In genomic region chr14:36067428-36068187, GRCh38 we compare ENCODE assay signal across 19 cellular contexts.
DNase-seq lines count a peak whose midpoint lies in the region; ATAC-seq and TF ChIP-seq lines count a peak whose summit lies in the region.
"Had no signal": no experiment of that assay in that cellular context is flagged by ENCODE, and none has a peak within 500 bp of the region (broad histone marks: within the 10 kb centered on the region; RNA-seq: fewer than 3 reads in every experiment).

No MANE protein-coding gene starts in this region.

- no peak for TF ChIP-seq CTCF in thyroid gland (IDR thresholded peaks at IDR 0.05)

- no peaks in the 10 kb centered on the region for H3K27me3 ChIP-seq in Karpas-422 (ENCODE audit: low read length)
- no peaks in the 10 kb centered on the region for H3K27me3 ChIP-seq in thyroid gland
- H3K27me3 ChIP-seq: ascending aorta, colonic mucosa, suprapubic skin had no signal

- TF ChIP-seq POLR2A in thyroid gland (IDR thresholded peaks at IDR 0.05), result no peak
- TF ChIP-seq POLR2A in GM18505 (IDR thresholded peaks at IDR 0.05; ENCODE audit: borderline replicate concordance, extremely low read depth, insufficient read depth, insufficient read length), result no peak

- H3K9ac ChIP-seq in Karpas-422 (ENCODE audit: low read length), result peak overlapping the region; percentile 74
- H3K9ac ChIP-seq: GM23248 had no signal

- no peaks in the 10 kb centered on the region for H3K9me3 Mint-ChIP-seq in activated T-cell treated with anti-CD3 and anti-CD28 coated beads, Interleukin-2, amount 50 U/mL, for 72 hours
- H3K9me3 Mint-ChIP-seq: activated B cell treated with CpG ODN at 0.5 μM for 24 hours; CD4-positive, CD25-positive, alpha-beta regulatory T cell; memory B cell; neural crest cell had no signal

- H3K4me3 Mint-ChIP-seq in activated T-cell treated with anti-CD3 and anti-CD28 coated beads, Interleukin-2, amount 50 U/mL, for 72 hours, result no peak overlapping the region
- H3K4me3 Mint-ChIP-seq: activated B cell treated with CpG ODN at 0.5 μM for 24 hours; CD4-positive, CD25-positive, alpha-beta regulatory T cell; memory B cell; neural crest cell had no signal

- H3K36me3 Mint-ChIP-seq in activated T-cell treated with anti-CD3 and anti-CD28 coated beads, Interleukin-2, amount 50 U/mL, for 72 hours (ENCODE audit: insufficient read depth in 2 of 2), result no peaks in the 10 kb centered on the region
- H3K36me3 Mint-ChIP-seq: CD4-positive, CD25-positive, alpha-beta regulatory T cell; memory B cell had no signal

- H3K36me3 ChIP-seq in Karpas-422 (ENCODE audit: insufficient read depth, low read length) (peaks cover 6% of the 10 kb centered on the region; the same call in 1 of the 2 replicates), thyroid gland (no peaks in the 10 kb centered on the region)
- H3K36me3 ChIP-seq: ascending aorta, colonic mucosa, suprapubic skin had no signal

- WGBS in thyroid gland, 2 donors, result 34 to 36% methylated on average over 4 of the region's 4 CpGs

- H2AFZ ChIP-seq in Karpas-422 (ENCODE audit: low read length), result no peak overlapping the region
- H2AFZ ChIP-seq: GM23248 had no signal

- peaks cover 44% of the 10 kb centered on the region for H3K79me2 ChIP-seq in Karpas-422 (ENCODE audit: low read length)

- H3K27ac ChIP-seq in Karpas-422 (ENCODE audit: low read length), result peak overlapping the region; percentile 95
- peak overlapping the region; percentile 62 to 89 (median 67) for H3K27ac ChIP-seq in thyroid gland
- H3K27ac ChIP-seq: A549, ascending aorta, colonic mucosa, epithelial cell of prostate, GM23248, suprapubic skin had no signal

- H3K4me2 ChIP-seq in Karpas-422 (ENCODE audit: low read depth, low read length, poor library complexity, severe bottlenecking), result peak overlapping the region; percentile 81
- H3K4me2 ChIP-seq: A549 had no signal

- H3K4me3 ChIP-seq in Karpas-422 (ENCODE audit: low read length) (peak overlapping the region; percentile 67), thyroid gland (replicated peaks in 1 of 3) (no peak overlapping the region)
- H3K4me3 ChIP-seq: A549, ascending aorta, colonic mucosa, GM23248, suprapubic skin had no signal

- DNase-seq in Right ventricle myocardium superior, result no peak
- no peak for DNase-seq in left cardiac atrium
- peak; percentile 99 for DNase-seq in Karpas-422
- peak; percentile 49 for DNase-seq in NCI-H345 (lab: John Stamatoyannopoulos, UW)
- peak; percentile 39 to 52 for DNase-seq in thyroid gland
- DNase-seq in activated T-cell treated with anti-CD3 and anti-CD28 coated beads, Interleukin-2, amount 50 U/mL, for 72 hours, result no peak
- DNase-seq: activated B cell treated with CpG ODN at 0.5 μM for 24 hours; CD4-positive, CD25-positive, alpha-beta regulatory T cell; colonic mucosa; glutamatergic neuron; GM23248 had no signal

- ATAC-seq in Right ventricle myocardium superior (ENCODE audit: poor library complexity), result peak; percentile 25
- ATAC-seq in left cardiac atrium, result no peak
- no peak for ATAC-seq in GM18505 (IDR thresholded peaks at IDR 0.05; ENCODE audit: unreplicated experiment)
- ATAC-seq in activated T-cell treated with anti-CD3 and anti-CD28 coated beads, Interleukin-2, amount 50 U/mL, for 72 hours (replicated peaks in 1 of 2), result no peak
- no peak for ATAC-seq in HG03135 (IDR thresholded peaks at IDR 0.05; ENCODE audit: unreplicated experiment)
- ATAC-seq: A549 had no signal

- intact Hi-C loops in Right ventricle myocardium superior (cut with DNase I), result no loop called here
- intact Hi-C loops in left cardiac atrium (cut with DNase I), result loop anchor here in 1 of 2 donors (10.0 kb wide), 1 partner anchor 537 kb away; no protein-coding TSS in a partner anchor
- intact Hi-C loops in thyroid gland (cut with DNase I), result no loop called here

- H3K4me1 Mint-ChIP-seq in activated T-cell treated with anti-CD3 and anti-CD28 coated beads, Interleukin-2, amount 50 U/mL, for 72 hours (ENCODE audit: low read depth), result peaks cover 5% of the 10 kb centered on the region
- H3K4me1 Mint-ChIP-seq: activated B cell treated with CpG ODN at 0.5 μM for 24 hours; CD4-positive, CD25-positive, alpha-beta regulatory T cell; memory B cell; neural crest cell had no signal

- H3K4me1 ChIP-seq in Karpas-422 (ENCODE audit: low read length) (peaks cover 91% of the 10 kb centered on the region), thyroid gland (peaks cover 27 to 33% of the 10 kb centered on the region in 2 donors)
- H3K4me1 ChIP-seq: ascending aorta, colonic mucosa had no signal

- H3K27ac Mint-ChIP-seq in activated T-cell treated with anti-CD3 and anti-CD28 coated beads, Interleukin-2, amount 50 U/mL, for 72 hours, result no peak overlapping the region
- H3K27ac Mint-ChIP-seq: activated B cell treated with CpG ODN at 0.5 μM for 24 hours; CD4-positive, CD25-positive, alpha-beta regulatory T cell; memory B cell had no signal

- H3K9me3 ChIP-seq in Karpas-422 (ENCODE audit: low read length) (no peaks in the 10 kb centered on the region), thyroid gland (no peaks in the 10 kb centered on the region)
- H3K9me3 ChIP-seq: A549, ascending aorta, colonic mucosa, suprapubic skin had no signal

- H4K20me1 ChIP-seq in Karpas-422 (ENCODE audit: insufficient read depth, low read depth, low read length), result no peaks in the 10 kb centered on the region

- peaks cover 23% of the 10 kb centered on the region for H3K27me3 Mint-ChIP-seq in activated T-cell treated with anti-CD3 and anti-CD28 coated beads, Interleukin-2, amount 50 U/mL, for 72 hours (ENCODE audit: low read depth)

- no peaks in the 10 kb centered on the region for H3K9me2 ChIP-seq in Karpas-422 (replicated peaks; ENCODE audit: insufficient read depth, low read length)

Comparison
In these comparisons a context has a peak if more than half of its experiments do, and no peak if none do; other contexts are left out.
1. DNase-seq: peak in Karpas-422 (single experiment), NCI-H345 (single experiment) and thyroid gland (2 of 2); none in Right ventricle myocardium superior (single experiment), left cardiac atrium (single experiment) and activated T-cell treated with anti-CD3 and anti-CD28 coated beads, Interleukin-2, amount 50 U/mL, for 72 hours (0 of 2).